Comparison of ENCODE assay signal across 8 cellular contexts in genomic region chr16:3134338-3135119, GRCh38. TPM values are rescaled to one million over a fixed set of nuclear protein-coding genes. Genes with fewer than 3 reads are reported as not detected.
DNase-seq lines count a peak whose midpoint lies in the region; ATAC-seq, FAIRE-seq and TF ChIP-seq lines count a peak whose summit lies in the region.

A gene with protein sequence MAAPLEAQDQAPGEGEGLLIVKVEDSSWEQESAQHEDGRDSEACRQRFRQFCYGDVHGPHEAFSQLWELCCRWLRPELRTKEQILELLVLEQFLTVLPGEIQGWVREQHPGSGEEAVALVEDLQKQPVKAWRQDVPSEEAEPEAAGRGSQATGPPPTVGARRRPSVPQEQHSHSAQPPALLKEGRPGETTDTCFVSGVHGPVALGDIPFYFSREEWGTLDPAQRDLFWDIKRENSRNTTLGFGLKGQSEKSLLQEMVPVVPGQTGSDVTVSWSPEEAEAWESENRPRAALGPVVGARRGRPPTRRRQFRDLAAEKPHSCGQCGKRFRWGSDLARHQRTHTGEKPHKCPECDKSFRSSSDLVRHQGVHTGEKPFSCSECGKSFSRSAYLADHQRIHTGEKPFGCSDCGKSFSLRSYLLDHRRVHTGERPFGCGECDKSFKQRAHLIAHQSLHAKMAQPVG (plus strand): TSS chr16:3135029. CDS start chr16:3137281, 2,252 bp downstream.

- H3K27ac ChIP-seq in hepatocyte, result peak within 1 kb of the TSS; percentile 96

- H3K36me3 ChIP-seq in hepatocyte (replicated peaks; ENCODE audit: insufficient read depth, low read depth), result no peaks in the 10 kb centered on the region

- H3K4me2 ChIP-seq in hepatocyte, result peak within 1 kb of the TSS; percentile 92

- peaks cover 42% of the 10 kb centered on the region for H3K79me2 ChIP-seq in hepatocyte

- peak; percentile 95 for ATAC-seq in HG02981 (IDR thresholded peaks at IDR 0.05; ENCODE audit: unreplicated experiment)

- no peaks in the 10 kb centered on the region for H3K27me3 ChIP-seq in hepatocyte

- H4K20me1 ChIP-seq in hepatocyte (ENCODE audit: insufficient read depth, poor library complexity, severe bottlenecking), result no peaks in the 10 kb centered on the region

- H2AFZ ChIP-seq in hepatocyte, result peak within 1 kb of the TSS; percentile 80

- in situ Hi-C loops in astrocyte of the cerebellum (cut with HindIII; ENCODE audit: low sequenced_read_pairs), result no loop called here

- peak; percentile 99 for FAIRE-seq in GM18507 (lab: Jason Lieb, UNC)

- WGBS in hepatocyte (ENCODE audit: low lambda C conversion rate, missing lambda C conversion rate), result 1% methylated on average over 53 of the region's 62 CpGs

- H3K9me3 ChIP-seq in hepatocyte (ENCODE audit: low read depth), result no peaks in the 10 kb centered on the region

- H3K4me1 ChIP-seq in hepatocyte (ENCODE audit: insufficient read depth), result peaks cover 10% of the 10 kb centered on the region

- TF ChIP-seq CTCF in astrocyte of the cerebellum (IDR thresholded peaks at IDR 0.05; ENCODE audit: low read depth, low read length, missing control alignments) (no peak), hepatocyte (IDR thresholded peaks at IDR 0.05; ENCODE audit: poor library complexity) (no peak)

- DNase-seq in GM18507 (ENCODE audit: extremely low spot score, insufficient read length, low read depth) (peak; percentile 89), NCI-H2029 treated with DMSO at 0.1 percent for 48 hours (lab: John Stamatoyannopoulos, UW) (peak; percentile 91), T-helper 22 cell (ENCODE audit: low read depth) (peak; percentile 93), astrocyte of the cerebellum (ENCODE audit: low read depth) (peak; percentile 96), hepatocyte (ENCODE audit: low spot score) (peak; percentile 98), renal cortical epithelial cell (ENCODE audit: low read depth) (peak; percentile 97), cortex of kidney (lab: John Stamatoyannopoulos, UW) (no peak)

- H3K9me2 ChIP-seq in hepatocyte (replicated peaks; ENCODE audit: insufficient read depth), result no peaks in the 10 kb centered on the region

- H3K4me3 ChIP-seq in astrocyte of the cerebellum (ENCODE audit: low read depth, low read length) (peak within 1 kb of the TSS; percentile 100), hepatocyte (peak within 1 kb of the TSS; percentile 68)

RNA-seq across cellular contexts. Expression of the gene that starts here (rescaled TPM):
- total RNA-seq in hepatocyte (3.4 and 3.8 TPM in 2 replicates), renal cortical epithelial cell (6.1 and 19.3 TPM in 2 replicates)
- polyA plus RNA-seq in hepatocyte, result 4.0 and 6.0 TPM in 2 replicates
